8 cellular contexts compared by ENCODE assay signal in the genomic region with DNA sequence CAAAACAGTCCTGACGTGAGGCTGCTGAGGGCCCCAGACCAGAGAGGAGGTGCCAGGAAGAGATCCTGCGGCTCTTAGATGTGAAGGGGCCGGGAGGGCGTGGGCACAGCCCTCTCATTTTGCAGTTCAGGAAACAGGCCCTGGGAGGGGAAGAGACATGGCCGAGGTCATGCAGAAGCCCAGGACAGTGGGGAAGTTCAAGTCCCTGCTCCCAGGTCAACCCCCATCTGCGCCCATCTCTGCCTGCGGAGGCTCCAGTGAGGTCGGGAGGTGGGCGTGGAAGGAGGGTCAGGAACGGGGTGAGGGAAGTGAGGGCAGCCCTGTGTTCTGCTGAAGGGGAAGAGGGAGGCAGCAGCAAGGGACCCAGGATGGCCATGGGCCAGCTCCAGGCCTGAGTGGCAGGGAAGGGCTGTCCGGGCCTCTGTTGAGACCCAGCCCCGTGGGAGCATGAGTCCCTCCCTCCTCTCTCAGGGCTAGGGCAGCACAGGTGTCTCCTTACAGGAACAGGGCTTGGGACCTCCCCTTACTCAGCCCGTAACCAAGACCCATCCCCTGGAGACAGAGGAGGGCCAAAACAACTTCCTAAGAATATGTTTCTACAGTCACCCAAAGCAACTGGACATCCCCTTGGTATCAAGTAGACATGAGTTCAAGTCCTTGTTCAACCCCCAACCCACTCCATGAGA.
DNase-seq lines count a peak whose midpoint lies in the region; ATAC-seq and TF ChIP-seq lines count a peak whose summit lies in the region.
"Had no signal": no experiment of that assay in that cellular context is flagged by ENCODE, and none has a peak within 500 bp of the region (broad histone marks: within the 10 kb centered on the region; RNA-seq: fewer than 3 reads in every experiment).

No MANE protein-coding gene starts in this region.

- H3K4me1 ChIP-seq in lower lobe of right lung = peaks cover 62% of the 10 kb centered on the region
- peaks cover 3 to 55% (median 37%) of the 10 kb centered on the region in 5 donors for H3K4me1 ChIP-seq in subcutaneous abdominal adipose tissue (ENCODE audit: control insufficient read depth in 5 of 5, insufficient read depth in 5 of 5, low read length in 5 of 5)
- H3K4me1 ChIP-seq: SJCRH30 had no signal

- H3K36me3 ChIP-seq in lower lobe of right lung (peaks cover 50% of the 10 kb centered on the region), subcutaneous abdominal adipose tissue (ENCODE audit: control insufficient read depth in 5 of 5, insufficient read depth in 5 of 5, low read length in 5 of 5) (peaks cover 0 to 58% (median 32%) of the 10 kb centered on the region in 5 donors)
- H3K36me3 ChIP-seq: SJCRH30 had no signal

- peaks cover 81% of the 10 kb centered on the region for H3K36me3 Mint-ChIP-seq in activated T-helper 2 cell treated with anti-CD3 and anti-CD28 coated beads, Interferon-gamma antibody, Interleukin-2, Interleukin-4, amounts not matched to agents 10 μg/mL and 5 μg/mL and 100 μg/mL, durations not matched to agents 14 hours and 24 hours and 36 hours (ENCODE audit: low read depth)
- no peaks in the 10 kb centered on the region for H3K36me3 Mint-ChIP-seq in MCF 10A (ENCODE audit: insufficient read depth, unreplicated experiment)

- ATAC-seq in lower lobe of right lung (peak; percentile 66 to 78), HG03571 (IDR thresholded peaks at IDR 0.05; ENCODE audit: unreplicated experiment) (no peak)

- H3K4me3 Mint-ChIP-seq in activated T-helper 2 cell treated with anti-CD3 and anti-CD28 coated beads, Interferon-gamma antibody, Interleukin-2, Interleukin-4, amounts not matched to agents 10 μg/mL and 5 μg/mL and 100 μg/mL, durations not matched to agents 14 hours and 24 hours and 36 hours (ENCODE audit: low read depth) = no peak overlapping the region
- H3K4me3 Mint-ChIP-seq in MCF 10A (ENCODE audit: unreplicated experiment) = no peak overlapping the region

- intact Hi-C loops in activated T-helper 2 cell treated with anti-CD3 and anti-CD28 coated beads, Interferon-gamma antibody, Interleukin-2, Interleukin-4, amounts not matched to agents 10 μg/mL and 5 μg/mL and 100 μg/mL, durations not matched to agents 14 hours and 24 hours and 36 hours (cut with micrococcal nuclease) = no loop called here
- intact Hi-C loops in lower lobe of right lung (cut with DNase I) = no loop called here
- intact Hi-C loops in MCF 10A (cut with micrococcal nuclease) = no loop called here

- H3K27me3 ChIP-seq in lower lobe of right lung (ENCODE audit: low read depth) = no peaks in the 10 kb centered on the region
- no peaks in the 10 kb centered on the region for H3K27me3 ChIP-seq in subcutaneous abdominal adipose tissue (ENCODE audit: control insufficient read depth in 5 of 5, insufficient read depth in 4 of 5, low read length in 5 of 5)
- H3K27me3 ChIP-seq: SJCRH30 had no signal

- DNase-seq in KBM-7 = peak; percentile 83
- DNase-seq in activated T-helper 2 cell treated with anti-CD3 and anti-CD28 coated beads, Interferon-gamma antibody, Interleukin-2, Interleukin-4, amounts not matched to agents 10 μg/mL and 5 μg/mL and 100 μg/mL, durations not matched to agents 14 hours and 24 hours and 36 hours (ENCODE audit: low spot score) = no peak
- peak; percentile 88 for DNase-seq in lower lobe of right lung
- DNase-seq in activated CD8-positive, alpha-beta memory T cell treated with anti-CD3 and anti-CD28 coated beads, Interleukin-2, amount 50 U/mL, for 4 hours = no peak
- no peak for DNase-seq in MCF 10A (ENCODE audit: unreplicated experiment)
- DNase-seq: SJCRH30 had no signal

- no peak overlapping the region for H3K4me3 ChIP-seq in lower lobe of right lung
- no peak overlapping the region for H3K4me3 ChIP-seq in subcutaneous abdominal adipose tissue (ENCODE audit: low read depth in 1 of 5, low read length in 5 of 5)
- H3K4me3 ChIP-seq: SJCRH30 had no signal

- peaks cover 41% of the 10 kb centered on the region for H3K4me1 Mint-ChIP-seq in activated T-helper 2 cell treated with anti-CD3 and anti-CD28 coated beads, Interferon-gamma antibody, Interleukin-2, Interleukin-4, amounts not matched to agents 10 μg/mL and 5 μg/mL and 100 μg/mL, durations not matched to agents 14 hours and 24 hours and 36 hours (ENCODE audit: low read depth)
- peaks cover 3% of the 10 kb centered on the region for H3K4me1 Mint-ChIP-seq in MCF 10A (ENCODE audit: insufficient read depth, unreplicated experiment)

- H3K27me3 Mint-ChIP-seq in activated T-helper 2 cell treated with anti-CD3 and anti-CD28 coated beads, Interferon-gamma antibody, Interleukin-2, Interleukin-4, amounts not matched to agents 10 μg/mL and 5 μg/mL and 100 μg/mL, durations not matched to agents 14 hours and 24 hours and 36 hours (ENCODE audit: low read depth) = no peaks in the 10 kb centered on the region
- no peaks in the 10 kb centered on the region for H3K27me3 Mint-ChIP-seq in MCF 10A (ENCODE audit: insufficient read depth, unreplicated experiment)

- CTCF ChIA-PET in MCF 10A (lab: Yijun Ruan, JAX) = no interaction called here

- POLR2A ChIA-PET in MCF 10A (lab: Yijun Ruan, JAX) = no interaction called here

- H3K9ac ChIP-seq in subcutaneous abdominal adipose tissue (ENCODE audit: low read length in 5 of 5) = no peak overlapping the region

- H3K27ac ChIP-seq in lower lobe of right lung (peak overlapping the region; percentile 80), subcutaneous abdominal adipose tissue (ENCODE audit: low read depth, low read length) (peak overlapping the region; percentile 29)
- H3K27ac ChIP-seq: SJCRH30 had no signal

- no peaks in the 10 kb centered on the region for H3K9me3 Mint-ChIP-seq in activated T-helper 2 cell treated with anti-CD3 and anti-CD28 coated beads, Interferon-gamma antibody, Interleukin-2, Interleukin-4, amounts not matched to agents 10 μg/mL and 5 μg/mL and 100 μg/mL, durations not matched to agents 14 hours and 24 hours and 36 hours
- no peaks in the 10 kb centered on the region for H3K9me3 Mint-ChIP-seq in MCF 10A (ENCODE audit: unreplicated experiment)

- TF ChIP-seq CTCF in lower lobe of right lung (IDR thresholded peaks at IDR 0.05) = no peak
- no peak for TF ChIP-seq CTCF in MCF 10A (IDR thresholded peaks at IDR 0.05; ENCODE audit: unreplicated experiment)

- H3K27ac Mint-ChIP-seq in activated T-helper 2 cell treated with anti-CD3 and anti-CD28 coated beads, Interferon-gamma antibody, Interleukin-2, Interleukin-4, amounts not matched to agents 10 μg/mL and 5 μg/mL and 100 μg/mL, durations not matched to agents 14 hours and 24 hours and 36 hours = peak overlapping the region; percentile 21
- no peak overlapping the region for H3K27ac Mint-ChIP-seq in MCF 10A (ENCODE audit: low read depth, unreplicated experiment)

- no TSS peak for BruUV-seq in MCF 10A (replicated peaks; lab: Mats Ljungman, UMichigan)

- H3K9me3 ChIP-seq in lower lobe of right lung (no peaks in the 10 kb centered on the region), subcutaneous abdominal adipose tissue (ENCODE audit: control insufficient read depth in 5 of 5, low read length in 5 of 5) (no peaks in the 10 kb centered on the region)
- H3K9me3 ChIP-seq: SJCRH30 had no signal

- in situ Hi-C loops in KBM-7 (cut with MboI; ENCODE audit: low pct_unique_long_range_greater_than_20kb, low sequenced_read_pairs) = no loop called here

Comparison
In these comparisons a context has a peak if more than half of its experiments do, and no peak if none do; other contexts are left out.
1. DNase-seq: peak in KBM-7 (single experiment) and lower lobe of right lung (single experiment); none in activated T-helper 2 cell treated with anti-CD3 and anti-CD28 coated beads, Interferon-gamma antibody, Interleukin-2, Interleukin-4, amounts not matched to agents 10 μg/mL and 5 μg/mL and 100 μg/mL, durations not matched to agents 14 hours and 24 hours and 36 hours (single experiment), activated CD8-positive, alpha-beta memory T cell treated with anti-CD3 and anti-CD28 coated beads, Interleukin-2, amount 50 U/mL, for 4 hours (single experiment) and MCF 10A (single experiment).